ENCODE assay signal across 8 cellular contexts in genomic region chr19:51704601-51705000, GRCh38. TPM values are rescaled to one million over a fixed set of nuclear protein-coding genes. Genes with fewer than 3 reads are reported as not detected.
DNase-seq lines count a peak whose midpoint lies in the region; ATAC-seq and TF ChIP-seq lines count a peak whose summit lies in the region.

No MANE protein-coding gene starts in this region.

- H3K9me3 ChIP-seq in right atrium auricular region, result no peaks in the 10 kb centered on the region
- no peaks in the 10 kb centered on the region for H3K9me3 ChIP-seq in mucosa of descending colon
- no peaks in the 10 kb centered on the region for H3K9me3 ChIP-seq in vagina

- ATAC-seq in left cardiac atrium, result no peak
- ATAC-seq in mucosa of descending colon, result no peak

- H3K27ac ChIP-seq in right atrium auricular region (peak overlapping the region; percentile 89 to 93), caudate nucleus (ENCODE audit: low read depth, low read length) (peak overlapping the region; percentile 79), vagina (peak overlapping the region; percentile 94)

- TF ChIP-seq CTCF in right atrium auricular region (IDR thresholded peaks at IDR 0.05), result no peak
- no peak for TF ChIP-seq CTCF in mucosa of descending colon (IDR thresholded peaks at IDR 0.05)
- no peak for TF ChIP-seq CTCF in vagina (IDR thresholded peaks at IDR 0.05)

- intact Hi-C loops in left cardiac atrium (cut with DNase I), result loop anchor here in 1 of 2 donors (2.0 kb wide), 1 partner anchor 16 kb away; no protein-coding TSS in a partner anchor
- intact Hi-C loops in mucosa of descending colon (cut with DNase I, micrococcal nuclease), result no loop called here
- intact Hi-C loops in vagina (cut with DNase I), result no loop called here

- no peak for TF ChIP-seq POLR2A in vagina (IDR thresholded peaks at IDR 0.05)

- DNase-seq in right atrium auricular region (ENCODE audit: low spot score), result no peak
- no peak for DNase-seq in left cardiac atrium
- DNase-seq in caudate nucleus (lab: John Stamatoyannopoulos, UW), result peak in 1 of 61 donors; percentile 44
- peak in 1 of 3 donors; percentile 38 for DNase-seq in mucosa of descending colon
- no peak for DNase-seq in vagina (ENCODE audit: extremely low spot score in 2 of 2)
- no peak for DNase-seq in COLO668 (lab: John Stamatoyannopoulos, UW; ENCODE audit: unreplicated experiment)
- DNase-seq in activated effector memory CD4-positive, alpha-beta T cell treated with anti-CD3 and anti-CD28 coated beads, Interleukin-2, amount 50 U/mL, for 16 hours, result no peak
- no peak for DNase-seq in hippocampal formation (lab: John Stamatoyannopoulos, UW)

- H3K4me3 ChIP-seq in right atrium auricular region (peak overlapping the region; percentile 40 to 55), mucosa of descending colon (peak overlapping the region; percentile 54), vagina (peak overlapping the region; percentile 70 to 80)

- H3K27me3 ChIP-seq in right atrium auricular region (no peaks in the 10 kb centered on the region), vagina (no peaks in the 10 kb centered on the region)

- peaks cover 27% of the 10 kb centered on the region for H3K36me3 ChIP-seq in right atrium auricular region
- H3K36me3 ChIP-seq in mucosa of descending colon (ENCODE audit: low read depth), result no peaks in the 10 kb centered on the region
- H3K36me3 ChIP-seq in vagina, result peaks cover 0 to 11% of the 10 kb centered on the region in 2 donors

- H3K4me1 ChIP-seq in right atrium auricular region, result peaks cover 0 to 41% of the 10 kb centered on the region in 2 donors
- H3K4me1 ChIP-seq in mucosa of descending colon (ENCODE audit: low read depth), result peaks cover 17% of the 10 kb centered on the region
- peaks cover 47% of the 10 kb centered on the region for H3K4me1 ChIP-seq in vagina

RNA-seq across cellular contexts. Expression of gene SPACA6, which starts 11.5 kb away (rescaled TPM):
- total RNA-seq in right atrium auricular region (1 to 10 TPM; 3.7 to 6.4 TPM), left cardiac atrium (10 to 100 TPM; 11.7 to 17.1 TPM), mucosa of descending colon (10 to 100 TPM in 1 of 3 donors, 1 to 10 TPM in 2; 2.9 to 35.5 (median 4.1) TPM), vagina (53.0 TPM)

RNA-seq across cellular contexts. Expression of gene HAS1, which starts 19.2 kb away (rescaled TPM):
- 10 to 100 TPM; 27.0 to 52.0 TPM for total RNA-seq in right atrium auricular region
- total RNA-seq in left cardiac atrium, result 1 to 10 TPM; 7.2 to 8.7 TPM
- total RNA-seq in mucosa of descending colon, result under 1 TPM in 2 of 3 donors, not detected in 1; 0.14 to 0.51 TPM
- total RNA-seq in vagina, result 2.9 TPM

RNA-seq across cellular contexts. Expression of gene FPR1, which starts 47.1 kb away (rescaled TPM):
- total RNA-seq in right atrium auricular region (10 to 100 TPM in 1 of 2 donors, 1 to 10 TPM in 1; 4.4 to 22.7 TPM), left cardiac atrium (10 to 100 TPM; 12.9 to 14.5 TPM), mucosa of descending colon (10 to 100 TPM in 1 of 3 donors, 1 to 10 TPM in 1, not detected in 1; 3.6 to 14.5 TPM), vagina (12.8 TPM)

RNA-seq across cellular contexts. Expression of gene FPR2, which starts 56.4 kb away (rescaled TPM):
- total RNA-seq in right atrium auricular region (1 to 10 TPM in 1 of 2 donors, under 1 TPM in 1; 0.30 to 3.9 TPM), left cardiac atrium (1 to 10 TPM; 1.1 to 2.4 TPM), mucosa of descending colon (1 to 10 TPM in 1 of 3 donors, under 1 TPM in 1, not detected in 1; 0.41 to 2.7 TPM), vagina (not detected)

RNA-seq across cellular contexts. Expression of gene SIGLEC14, which starts 58.0 kb away (rescaled TPM):
- total RNA-seq in right atrium auricular region (under 1 TPM; 0.26 to 0.31 TPM), left cardiac atrium (1 to 10 TPM; 1.2 to 4.2 TPM), mucosa of descending colon (1 to 10 TPM in 2 of 3 donors, not detected in 1; 3.5 to 7.9 TPM), vagina (not detected)
